ENCODE assay signal across 17 cellular contexts in the genomic region with DNA sequence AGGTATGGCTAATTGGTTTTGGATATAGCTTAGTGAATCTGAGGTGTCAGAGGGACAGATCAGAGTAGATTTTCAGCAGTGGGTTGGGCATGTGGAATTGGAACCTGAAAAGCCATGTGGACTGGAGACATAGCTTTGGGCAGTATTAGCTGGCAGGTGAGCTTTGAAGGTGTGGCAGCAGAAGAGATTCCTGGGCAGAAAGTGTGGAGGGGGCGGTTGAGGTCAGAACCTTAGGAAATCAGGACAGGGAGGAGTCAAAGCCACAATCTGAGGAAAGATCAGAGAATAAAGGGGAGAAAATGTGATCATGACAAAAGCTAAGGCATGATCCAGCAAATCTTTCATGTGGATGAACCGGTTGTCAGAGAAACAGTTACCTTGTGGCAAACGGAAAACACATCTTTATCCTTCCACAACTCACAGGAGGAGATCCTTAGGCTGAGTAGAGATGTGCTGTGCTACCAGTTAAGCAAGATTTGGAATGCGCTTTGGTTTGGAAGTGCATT. TPM values are rescaled to one million over a fixed set of nuclear protein-coding genes. Genes with fewer than 3 reads are reported as not detected.
"Had no signal": no experiment of that assay in that cellular context is flagged by ENCODE, and none has a peak within 500 bp of the region (broad histone marks: within the 10 kb centered on the region; RNA-seq: fewer than 3 reads in every experiment).

No MANE protein-coding gene starts in this region.

- ATAC-seq: activated T-cell treated with anti-CD3 and anti-CD28 coated beads, Interleukin-2, amount 50 U/mL, for 4 hours; natural killer cell treated with Interleukin-12 subunit alpha and Interleukin-12 subunit beta and Interleukin-15 and Interleukin-18, amount 100 ng/mL, for 72 hours; upper lobe of right lung had no signal

- H3K4me3 Mint-ChIP-seq: activated naive CD8-positive, alpha-beta T cell; activated T-cell treated with anti-CD3 and anti-CD28 coated beads, Interleukin-2, amount 50 U/mL, for 4 hours; natural killer cell treated with Interleukin-12 subunit alpha and Interleukin-12 subunit beta and Interleukin-15 and Interleukin-18, amount 100 ng/mL, for 72 hours had no signal

- H3K27ac Mint-ChIP-seq: activated naive CD8-positive, alpha-beta T cell; activated T-helper 2 cell treated with anti-CD3 and anti-CD28 coated beads, Interferon-gamma antibody, Interleukin-2, Interleukin-4, amounts not matched to agents 10 μg/mL and 5 μg/mL and 100 μg/mL, durations not matched to agents 14 hours and 24 hours and 36 hours; natural killer cell treated with Interleukin-12 subunit alpha and Interleukin-12 subunit beta and Interleukin-15 and Interleukin-18, amount 100 ng/mL, for 72 hours had no signal

- H3K27me3 Mint-ChIP-seq: activated naive CD8-positive, alpha-beta T cell; natural killer cell treated with Interleukin-12 subunit alpha and Interleukin-12 subunit beta and Interleukin-15 and Interleukin-18, amount 100 ng/mL, for 72 hours had no signal

- DNase-seq: activated CD8-positive, alpha-beta memory T cell treated with anti-CD3 and anti-CD28 coated beads for 24 hours; activated CD8-positive, alpha-beta memory T cell treated with anti-CD3 and anti-CD28 coated beads, Interleukin-2, amount 50 U/mL, for 48 hours; activated naive CD4-positive, alpha-beta T cell; activated T-cell treated with anti-CD3 and anti-CD28 coated beads, Interleukin-2, amount 50 U/mL, for 4 hours; adrenal gland; cerebellar nuclear complex; left ventricle myocardium inferior; ovary; spleen; stimulated activated CD4-positive, alpha-beta T cell treated with anti-CD3 and anti-CD28 coated beads, Interleukin-4, amount 100 ng/mL, for 1 hour; stimulated activated naive CD4-positive, alpha-beta T cell treated with Interleukin-2 at 50 U/mL for 16 hours; thyroid gland; upper lobe of right lung had no signal

RNA-seq across cellular contexts. Expression of gene PTGER2, which starts 56.3 kb away (rescaled TPM):
- total RNA-seq: lung microvascular endothelial cell had no signal
